In genomic region chr3:156554842-156555687, GRCh38 we compare ENCODE assay signal across 8 cellular contexts. TPM values are rescaled to one million over a fixed set of nuclear protein-coding genes. Genes with fewer than 3 reads are reported as not detected.
DNase-seq lines count a peak whose midpoint lies in the region; ATAC-seq, FAIRE-seq and TF ChIP-seq lines count a peak whose summit lies in the region.

Gene SSR3, minus strand, starts transcription at chr3:156555117. Its CDS starts 28 bp downstream, at chr3:156555089.

- H3K4me3 Mint-ChIP-seq in activated CD4-positive, alpha-beta T cell treated with anti-CD3 and anti-CD28 coated beads for 36 hours = peak within 1 kb of the TSS; percentile 92

- POLR2A ChIA-PET in activated CD4-positive, alpha-beta T cell treated with anti-CD3 and anti-CD28 coated beads for 36 hours (lab: Charles Lee) = interaction anchor here (0.5 to 2.2 kb wide), 6 partner anchors 8 to 605 kb away, joined by 3 to 11 read pairs (median 4); partner anchors contain the start of gene TIPARP

- no peaks in the 10 kb centered on the region for H3K27me3 Mint-ChIP-seq in activated CD4-positive, alpha-beta T cell treated with anti-CD3 and anti-CD28 coated beads for 36 hours

- H3K9me3 ChIP-seq in kidney (ENCODE audit: control insufficient read depth in 1 of 2, low read length in 2 of 2) = no peaks in the 10 kb centered on the region

- intact Hi-C loops in activated CD4-positive, alpha-beta T cell treated with anti-CD3 and anti-CD28 coated beads for 36 hours (cut with DNase I, micrococcal nuclease) = loop anchor here (1.0 to 5.0 kb wide), 13 partner anchors 30 to 703 kb away; partner anchors contain the start of genes CCNL1 (in 2 of the 2), TIPARP (in 2 of the 2), LEKR1 (in 1 of the 2) and SLC33A1 (in 1 of the 2)
- intact Hi-C loops in kidney (cut with DNase I) = no loop called here

- peaks cover 47% of the 10 kb centered on the region for H3K4me1 Mint-ChIP-seq in activated CD4-positive, alpha-beta T cell treated with anti-CD3 and anti-CD28 coated beads for 36 hours

- CTCF ChIA-PET in activated CD4-positive, alpha-beta T cell treated with anti-CD3 and anti-CD28 coated beads for 36 hours (lab: Charles Lee) = interaction anchor here (0.6 to 3.0 kb wide), 13 partner anchors 11 to 620 kb away, joined by 3 to 10 read pairs (median 3); no protein-coding TSS in a partner anchor

- FAIRE-seq in kidney (lab: Jason Lieb, UNC) = peak; percentile 92

- peaks cover 5 to 14% of the 10 kb centered on the region in 2 donors for H3K36me3 ChIP-seq in kidney (ENCODE audit: control insufficient read depth in 1 of 2, insufficient read depth in 2 of 2, low read length in 2 of 2)

- peak; percentile 99 for ATAC-seq in HG03442 (IDR thresholded peaks at IDR 0.05; ENCODE audit: unreplicated experiment)
- ATAC-seq in activated CD4-positive, alpha-beta T cell treated with anti-CD3 and anti-CD28 coated beads for 36 hours = peak; percentile 99

- H3K36me3 Mint-ChIP-seq in activated CD4-positive, alpha-beta T cell treated with anti-CD3 and anti-CD28 coated beads for 36 hours (ENCODE audit: low read depth) = peaks cover 36% of the 10 kb centered on the region

- TF ChIP-seq CTCF in choroid plexus epithelial cell (conservative IDR thresholded peaks at IDR 0.05; ENCODE audit: low read depth, low read length) = peak; percentile 16
- no peak for TF ChIP-seq CTCF in kidney (IDR thresholded peaks at IDR 0.05; ENCODE audit: borderline replicate concordance, extremely low read depth, insufficient read depth)

- H3K9ac ChIP-seq in kidney (ENCODE audit: low read length in 2 of 2) = peak within 1 kb of the TSS; percentile 71 to 85

- H3K4me3 ChIP-seq in choroid plexus epithelial cell (ENCODE audit: low read depth, low read length) = peak within 1 kb of the TSS; percentile 79
- H3K4me3 ChIP-seq in kidney (ENCODE audit: low read length in 2 of 2) = peak within 1 kb of the TSS; percentile 90 to 97

- peak within 1 kb of the TSS; percentile 85 to 88 for H3K27ac ChIP-seq in kidney (ENCODE audit: low read depth in 2 of 2, low read length in 2 of 2)

- peak; percentile 99 for DNase-seq in Ammon's horn (ENCODE audit: low spot score)
- peak; percentile 77 for DNase-seq in GM19238 (ENCODE audit: insufficient read length, low spot score)
- DNase-seq in NCI-H524 (lab: John Stamatoyannopoulos, UW) = peak; percentile 99 to 100
- peak; percentile 100 for DNase-seq in activated CD4-positive, alpha-beta T cell treated with anti-CD3 and anti-CD28 coated beads for 36 hours
- DNase-seq in choroid plexus epithelial cell (ENCODE audit: low read depth) = peak; percentile 100
- peak; percentile 100 for DNase-seq in kidney
- DNase-seq in stimulated activated CD4-positive, alpha-beta T cell treated with anti-CD3 and anti-CD28 coated beads, Interleukin-15, amount 100 ng/mL, for 24 hours = peak; percentile 99

- H3K4me1 ChIP-seq in kidney (ENCODE audit: control insufficient read depth in 1 of 2, insufficient read depth in 1 of 2, low read depth in 1 of 2, low read length in 2 of 2) = peaks cover 0 to 3% of the 10 kb centered on the region in 2 donors

- H3K27ac Mint-ChIP-seq in activated CD4-positive, alpha-beta T cell treated with anti-CD3 and anti-CD28 coated beads for 36 hours = peak within 1 kb of the TSS; percentile 93

- H3K9me3 Mint-ChIP-seq in activated CD4-positive, alpha-beta T cell treated with anti-CD3 and anti-CD28 coated beads for 36 hours (ENCODE audit: low read depth) = no peaks in the 10 kb centered on the region

RNA-seq across cellular contexts. Expression of gene SSR3, which starts in this region (rescaled TPM):
- total RNA-seq in activated CD4-positive, alpha-beta T cell treated with anti-CD3 and anti-CD28 coated beads for 36 hours = 100 to 1,000 TPM; 144 to 156 TPM
- total RNA-seq in kidney = 132 TPM
- polyA plus RNA-seq in kidney (ENCODE audit: insufficient read depth, low read depth, low replicate concordance) = 150 TPM

Comparison
In these comparisons a context has a peak if more than half of its experiments do, and no peak if none do; other contexts are left out.
1. Peak in every context shown above with its lines: DNase-seq, ATAC-seq, H3K4me3 ChIP-seq and H3K27ac ChIP-seq.